ENCODE assay signal across 1 cellular context in the genomic region with DNA sequence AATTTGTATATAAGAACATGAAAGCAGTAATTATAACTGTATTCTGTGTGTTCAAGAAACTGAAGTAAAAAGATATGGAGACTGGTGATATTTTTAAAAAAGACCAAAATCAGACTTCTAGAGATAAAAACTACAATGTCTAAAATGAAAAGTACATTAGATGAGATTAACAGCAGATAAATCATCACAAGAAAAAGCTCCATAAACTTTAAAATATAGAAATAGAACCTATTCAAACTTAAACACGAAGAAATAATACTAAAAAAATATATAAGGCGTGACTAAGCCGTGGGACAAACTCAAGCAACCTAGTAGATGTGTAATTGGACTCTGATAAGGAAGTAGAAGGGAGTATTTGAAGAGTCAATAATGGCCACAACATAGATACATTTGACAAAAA.
A peak's percentile ranks its signal among the peaks of the same experiment; 100 is the strongest.
TF ChIP-seq lines count a peak whose summit lies in the region.

No MANE protein-coding gene starts in this region.

TF ChIP-seq in K562, 482 proteins besides CTCF, POLR2A, EP300 and RAD21 (continued from another document):
- TF ChIP-seq, protein P1, sequence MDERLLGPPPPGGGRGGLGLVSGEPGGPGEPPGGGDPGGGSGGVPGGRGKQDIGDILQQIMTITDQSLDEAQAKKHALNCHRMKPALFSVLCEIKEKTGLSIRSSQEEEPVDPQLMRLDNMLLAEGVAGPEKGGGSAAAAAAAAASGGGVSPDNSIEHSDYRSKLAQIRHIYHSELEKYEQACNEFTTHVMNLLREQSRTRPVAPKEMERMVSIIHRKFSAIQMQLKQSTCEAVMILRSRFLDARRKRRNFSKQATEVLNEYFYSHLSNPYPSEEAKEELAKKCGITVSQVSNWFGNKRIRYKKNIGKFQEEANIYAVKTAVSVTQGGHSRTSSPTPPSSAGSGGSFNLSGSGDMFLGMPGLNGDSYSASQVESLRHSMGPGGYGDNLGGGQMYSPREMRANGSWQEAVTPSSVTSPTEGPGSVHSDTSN (CRISPR knock-in tag; IDR thresholded peaks at IDR 0.05; ENCODE audit: low read depth): no peak
- TF ChIP-seq, protein P1 (tag; conservative IDR thresholded peaks at IDR 0.05; ENCODE audit: low read depth): 0 out of 2 replicates have a peak, but pooled peaks have one; percentile 27
- TF ChIP-seq ZNF766 (CRISPR knock-in tag; conservative IDR thresholded peaks at IDR 0.05): no peak
